ENCODE assay signal across 1 cellular context in the genomic region with DNA sequence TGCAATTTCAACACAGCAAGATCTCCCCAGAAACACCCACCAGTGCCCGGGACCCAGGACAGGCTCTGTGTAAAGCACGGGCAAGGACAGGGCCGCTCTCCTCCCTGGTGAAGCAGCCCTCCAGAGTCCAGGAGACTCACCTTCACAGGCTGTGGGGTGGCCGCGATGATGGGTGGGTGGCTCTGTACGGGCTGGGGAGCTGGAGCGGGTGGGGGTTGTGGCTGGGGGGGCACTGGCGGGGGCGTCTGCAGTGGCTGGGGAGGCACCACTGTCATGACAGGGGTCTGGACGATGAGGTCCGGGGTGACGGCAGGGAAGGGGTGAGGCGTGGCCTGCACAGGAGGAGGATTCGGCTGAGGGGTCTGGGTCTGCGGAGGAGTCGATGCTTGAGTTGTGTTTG.
TF ChIP-seq lines count a peak whose summit lies in the region.

No MANE protein-coding gene starts in this region.

TF ChIP-seq in WTC11, 78 proteins besides CTCF, POLR2A, EP300 and RAD21 (continued from another document):
- no peak for TF ChIP-seq ARID4B (CRISPR knock-in tag; IDR thresholded peaks at IDR 0.05; ENCODE audit: borderline replicate concordance)
- no peak for TF ChIP-seq CBFB (CRISPR knock-in tag; IDR thresholded peaks at IDR 0.05; ENCODE audit: low read depth)
- no peak for TF ChIP-seq E2F1 (CRISPR knock-in tag; IDR thresholded peaks at IDR 0.05)
- no peak for TF ChIP-seq SOX15 (CRISPR knock-in tag; IDR thresholded peaks at IDR 0.05)
- TF ChIP-seq CREM (CRISPR knock-in tag; IDR thresholded peaks at IDR 0.05): no peak
- no peak for TF ChIP-seq GABPB1 (CRISPR knock-in tag; IDR thresholded peaks at IDR 0.05)
- TF ChIP-seq ZNF416 (CRISPR knock-in tag; IDR thresholded peaks at IDR 0.05): no peak
- no peak for TF ChIP-seq TCF7 (CRISPR knock-in tag; IDR thresholded peaks at IDR 0.05; ENCODE audit: low read depth)
- no peak for TF ChIP-seq HMGA2 (CRISPR knock-in tag; IDR thresholded peaks at IDR 0.05)
- TF ChIP-seq ZNF281 (CRISPR knock-in tag; IDR thresholded peaks at IDR 0.05): no peak
TF ChIP-seq in WTC11: peak in this region for 0.
